ENCODE assay signal across 8 cellular contexts in the genomic region with DNA sequence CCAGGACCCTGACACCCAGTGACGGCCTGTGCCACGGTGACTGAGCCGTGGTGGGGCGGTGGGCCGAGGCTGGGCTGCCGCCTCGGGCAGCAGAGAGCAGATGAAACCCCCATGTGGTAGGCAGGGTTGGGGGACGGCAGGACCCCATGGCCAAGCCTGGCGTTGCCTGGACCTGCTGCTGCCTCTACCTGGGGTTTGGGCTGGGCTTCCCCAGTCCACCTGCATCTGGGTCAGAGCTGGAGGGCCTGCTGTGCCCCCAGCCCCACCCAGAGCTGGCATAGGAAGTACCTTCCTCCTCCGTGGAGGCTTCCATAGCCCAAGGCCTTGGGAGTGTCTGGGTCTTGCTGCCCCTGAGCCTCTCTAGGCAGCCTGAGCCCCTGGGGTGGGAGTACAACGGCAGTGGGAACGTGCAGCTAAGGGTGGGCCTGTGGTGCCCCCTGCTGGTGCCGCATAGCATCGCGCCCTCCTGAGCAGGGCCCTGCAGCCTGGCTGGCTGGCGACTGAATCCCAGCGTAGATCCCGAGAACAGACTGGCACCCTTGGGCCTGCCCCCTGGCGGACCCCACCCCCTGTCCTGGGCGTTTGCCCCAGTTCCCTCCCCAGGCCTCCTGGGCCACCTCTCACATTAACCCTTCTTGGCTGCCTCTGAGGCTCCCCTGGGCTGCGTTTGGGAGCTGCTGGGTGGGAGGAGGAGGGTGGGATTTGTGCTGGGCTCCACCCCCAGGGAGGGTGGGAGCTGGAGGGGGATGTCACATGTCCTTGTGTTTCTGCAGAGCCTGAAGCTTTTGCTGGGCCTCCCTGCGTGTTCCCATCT. TPM values are rescaled to one million over a fixed set of nuclear protein-coding genes. Genes with fewer than 3 reads are reported as not detected.
DNase-seq lines count a peak whose midpoint lies in the region; ATAC-seq and TF ChIP-seq lines count a peak whose summit lies in the region.

No MANE protein-coding gene starts in this region.

- no peak overlapping the region for H3K4me3 Mint-ChIP-seq in activated T-cell treated with anti-CD3 and anti-CD28 coated beads, Interleukin-2, amount 50 U/mL, for 72 hours
- H3K4me3 Mint-ChIP-seq in natural killer cell, result no peak overlapping the region
- no peak overlapping the region for H3K4me3 Mint-ChIP-seq in stimulated activated memory B cell treated with anti-CD40 and anti-IgM and Interleukin-4, amounts not matched to agents 10 μg/mL and 1 μg/mL and 100 μg/mL, for 72 hours

- H3K4me1 Mint-ChIP-seq in activated T-cell treated with anti-CD3 and anti-CD28 coated beads, Interleukin-2, amount 50 U/mL, for 72 hours (ENCODE audit: low read depth), result no peaks in the 10 kb centered on the region
- peaks cover 0 to 4% of the 10 kb centered on the region in 2 donors for H3K4me1 Mint-ChIP-seq in natural killer cell
- peaks cover 5% of the 10 kb centered on the region for H3K4me1 Mint-ChIP-seq in stimulated activated memory B cell treated with anti-CD40 and anti-IgM and Interleukin-4, amounts not matched to agents 10 μg/mL and 1 μg/mL and 100 μg/mL, for 72 hours

- peak; percentile 90 for DNase-seq in GM03348 (ENCODE audit: low spot score)
- DNase-seq in activated T-cell treated with anti-CD3 and anti-CD28 coated beads, Interleukin-2, amount 50 U/mL, for 72 hours, result peak; percentile 81 to 86
- DNase-seq in fibroblast of lung (ENCODE audit: low read depth in 2 of 2), result peak; percentile 58 to 83
- DNase-seq in natural killer cell, result peak; percentile 81

- peak; percentile 91 to 94 for TF ChIP-seq CTCF in fibroblast of lung (conservative IDR thresholded peaks at IDR 0.05 in 1 of 2, IDR thresholded peaks at IDR 0.05 in 1 of 2; ENCODE audit: low read depth in 1 of 2, low read length in 2 of 2)
- peak; percentile 91 for TF ChIP-seq CTCF in natural killer cell (IDR thresholded peaks at IDR 0.05)

- H3K4me1 ChIP-seq in HUES64 (ENCODE audit: insufficient read depth, low read length), result peaks cover 6% of the 10 kb centered on the region
- H3K4me1 ChIP-seq in fibroblast of lung (ENCODE audit: control insufficient read depth, extremely low read depth, insufficient read depth, low read length), result peaks cover 6% of the 10 kb centered on the region

- H4K20me1 ChIP-seq in fibroblast of lung (ENCODE audit: control insufficient read depth, extremely low read depth, insufficient read depth, low read length), result no peaks in the 10 kb centered on the region

- peak overlapping the region; percentile 10; the same call in 1 of the 2 replicates for H3K9ac ChIP-seq in HUES64 (ENCODE audit: low read depth, low read length)
- no peak overlapping the region for H3K9ac ChIP-seq in fibroblast of lung (ENCODE audit: insufficient read depth, low read length)

- H3K27ac Mint-ChIP-seq in activated T-cell treated with anti-CD3 and anti-CD28 coated beads, Interleukin-2, amount 50 U/mL, for 72 hours, result no peak overlapping the region
- no peak overlapping the region for H3K27ac Mint-ChIP-seq in natural killer cell
- H3K27ac Mint-ChIP-seq in stimulated activated memory B cell treated with anti-CD40 and anti-IgM and Interleukin-4, amounts not matched to agents 10 μg/mL and 1 μg/mL and 100 μg/mL, for 72 hours, result no peak overlapping the region

- no peaks in the 10 kb centered on the region for H3K36me3 Mint-ChIP-seq in activated T-cell treated with anti-CD3 and anti-CD28 coated beads, Interleukin-2, amount 50 U/mL, for 72 hours (ENCODE audit: insufficient read depth in 2 of 2)
- H3K36me3 Mint-ChIP-seq in natural killer cell, result no peaks in the 10 kb centered on the region
- H3K36me3 Mint-ChIP-seq in stimulated activated memory B cell treated with anti-CD40 and anti-IgM and Interleukin-4, amounts not matched to agents 10 μg/mL and 1 μg/mL and 100 μg/mL, for 72 hours, result peaks cover 10% of the 10 kb centered on the region

- intact Hi-C loops in natural killer cell (cut with micrococcal nuclease), result no loop called here

- H3K27me3 Mint-ChIP-seq in activated T-cell treated with anti-CD3 and anti-CD28 coated beads, Interleukin-2, amount 50 U/mL, for 72 hours (ENCODE audit: low read depth), result no peaks in the 10 kb centered on the region
- H3K27me3 Mint-ChIP-seq in natural killer cell (ENCODE audit: low read depth in 2 of 2), result no peaks in the 10 kb centered on the region
- no peaks in the 10 kb centered on the region for H3K27me3 Mint-ChIP-seq in stimulated activated memory B cell treated with anti-CD40 and anti-IgM and Interleukin-4, amounts not matched to agents 10 μg/mL and 1 μg/mL and 100 μg/mL, for 72 hours

- H2AFZ ChIP-seq in fibroblast of lung (ENCODE audit: low read length), result no peak overlapping the region

- H3K9me3 Mint-ChIP-seq in activated T-cell treated with anti-CD3 and anti-CD28 coated beads, Interleukin-2, amount 50 U/mL, for 72 hours, result no peaks in the 10 kb centered on the region
- no peaks in the 10 kb centered on the region for H3K9me3 Mint-ChIP-seq in natural killer cell
- H3K9me3 Mint-ChIP-seq in stimulated activated memory B cell treated with anti-CD40 and anti-IgM and Interleukin-4, amounts not matched to agents 10 μg/mL and 1 μg/mL and 100 μg/mL, for 72 hours, result no peaks in the 10 kb centered on the region

- H3K36me3 ChIP-seq in HUES64 (ENCODE audit: insufficient read depth, low read length), result peaks cover 5% of the 10 kb centered on the region; the same call in 1 of the 2 replicates
- peaks cover 10% of the 10 kb centered on the region for H3K36me3 ChIP-seq in fibroblast of lung (ENCODE audit: control insufficient read depth, insufficient read depth, low read length)

- H3K4me2 ChIP-seq in fibroblast of lung (ENCODE audit: extremely low read depth, insufficient read depth, low read length), result no peak overlapping the region

- H3K4me3 ChIP-seq in HUES64 (ENCODE audit: low read length) (peak overlapping the region; percentile 47), fibroblast of lung (replicated peaks in 1 of 4; ENCODE audit: control extremely low read depth in 1 of 4, insufficient read depth in 1 of 4, low read depth in 3 of 4, low read length in 4 of 4) (peak overlapping the region in 1 of 4 experiments; percentile 25)

- no peaks in the 10 kb centered on the region for H3K9me3 ChIP-seq in HUES64 (ENCODE audit: insufficient read depth, low read depth, low read length)
- no peaks in the 10 kb centered on the region for H3K9me3 ChIP-seq in fibroblast of lung (ENCODE audit: control insufficient read depth, insufficient read depth, low read depth, low read length)

- 38% methylated on average over 22 of the region's 22 CpGs for WGBS in HUES64

- ATAC-seq in activated T-cell treated with anti-CD3 and anti-CD28 coated beads, Interleukin-2, amount 50 U/mL, for 72 hours (replicated peaks in 1 of 2), result peak; percentile 93 to 96
- peak; percentile 94 to 100 (median 98) for ATAC-seq in natural killer cell
- peak; percentile 85 for ATAC-seq in stimulated activated memory B cell treated with anti-CD40 and anti-IgM and Interleukin-4, amounts not matched to agents 10 μg/mL and 1 μg/mL and 100 μg/mL, for 72 hours
- no peak for ATAC-seq in GM21723 (IDR thresholded peaks at IDR 0.05; ENCODE audit: unreplicated experiment)

- H3K79me2 ChIP-seq in fibroblast of lung (ENCODE audit: control insufficient read depth, insufficient read depth, low read length), result no peaks in the 10 kb centered on the region

- H3K27ac ChIP-seq in HUES64 (ENCODE audit: low read depth, low read length) (peak overlapping the region; percentile 31; the same call in 1 of the 2 replicates), fibroblast of lung (ENCODE audit: insufficient read depth, low read length) (no peak overlapping the region)

- H3K27me3 ChIP-seq in HUES64 (ENCODE audit: insufficient read depth, low read length) (no peaks in the 10 kb centered on the region), fibroblast of lung (ENCODE audit: control insufficient read depth, insufficient read depth, low read length) (no peaks in the 10 kb centered on the region)

RNA-seq across cellular contexts. Expression of gene ATP6V0C, which starts 12.6 kb away (rescaled TPM):
- polyA plus RNA-seq in HUES64 (2013, experiment 1 of 2), result 201 TPM
- 219 TPM for polyA plus RNA-seq in HUES64 (2013, experiment 2 of 2)
- 315 TPM for polyA plus RNA-seq in PFSK-1 (2012; ENCODE audit: insufficient read length, low read depth)
- total RNA-seq in activated T-cell treated with anti-CD3 and anti-CD28 coated beads, Interleukin-2, amount 50 U/mL, for 72 hours, result 10 to 100 TPM; 94.2 to 94.8 TPM
- total RNA-seq in fibroblast of lung (5.1 and 11.2 TPM in 2 replicates), natural killer cell (100 to 1,000 TPM; 183 to 242 (median 217) TPM)
- polyA plus RNA-seq in fibroblast of lung, result 43.0 and 53.9 TPM in 2 replicates
- 209 and 298 TPM in 2 replicates for polyA plus RNA-seq in fibroblast of lung (2012)
- polyA minus RNA-seq in fibroblast of lung (ENCODE audit: low replicate concordance), result 97.9 and 117 TPM in 2 replicates

RNA-seq across cellular contexts. Expression of gene AMDHD2, which starts 19.0 kb away (rescaled TPM):
- 30.3 TPM for polyA plus RNA-seq in HUES64 (2013, experiment 1 of 2)
- polyA plus RNA-seq in HUES64 (2013, experiment 2 of 2), result 19.7 TPM
- polyA plus RNA-seq in PFSK-1 (2012; ENCODE audit: insufficient read length, low read depth), result 86.8 TPM
- 10 to 100 TPM; 28.2 to 33.8 TPM for total RNA-seq in activated T-cell treated with anti-CD3 and anti-CD28 coated beads, Interleukin-2, amount 50 U/mL, for 72 hours
- 37.2 and 39.0 TPM in 2 replicates for total RNA-seq in fibroblast of lung
- 10.8 and 12.6 TPM in 2 replicates for polyA plus RNA-seq in fibroblast of lung
- polyA plus RNA-seq in fibroblast of lung (2012), result 12.9 and 20.5 TPM in 2 replicates
- 13.3 and 19.2 TPM in 2 replicates for polyA minus RNA-seq in fibroblast of lung (ENCODE audit: low replicate concordance)
- total RNA-seq in natural killer cell, result 100 to 1,000 TPM; 129 to 162 (median 144) TPM

RNA-seq across cellular contexts. Expression of gene TBC1D24, which starts 26.2 kb away (rescaled TPM):
- 4.2 TPM for polyA plus RNA-seq in HUES64 (2013, experiment 1 of 2)
- 7.0 TPM for polyA plus RNA-seq in HUES64 (2013, experiment 2 of 2)
- polyA plus RNA-seq in PFSK-1 (2012; ENCODE audit: insufficient read length, low read depth), result 10.8 TPM
- total RNA-seq in activated T-cell treated with anti-CD3 and anti-CD28 coated beads, Interleukin-2, amount 50 U/mL, for 72 hours, result 10 to 100 TPM; 13.6 to 20.4 TPM
- 8.5 and 10.9 TPM in 2 replicates for total RNA-seq in fibroblast of lung
- 6.3 and 6.7 TPM in 2 replicates for polyA plus RNA-seq in fibroblast of lung
- 7.5 and 8.3 TPM in 2 replicates for polyA plus RNA-seq in fibroblast of lung (2012)
- polyA minus RNA-seq in fibroblast of lung (ENCODE audit: low replicate concordance), result 14.7 and 21.0 TPM in 2 replicates
- total RNA-seq in natural killer cell, result 10 to 100 TPM in 2 of 3 donors, 1 to 10 TPM in 1; 7.2 to 13.0 (median 10.9) TPM

RNA-seq across cellular contexts. Expression of gene NTN3, which starts 30.0 kb away (rescaled TPM):
- polyA plus RNA-seq in HUES64 (2013, experiment 1 of 2), result 0.15 TPM
- polyA plus RNA-seq in HUES64 (2013, experiment 2 of 2), result 0.19 TPM
- polyA plus RNA-seq in PFSK-1 (2012; ENCODE audit: insufficient read length, low read depth), result not detected
- total RNA-seq in activated T-cell treated with anti-CD3 and anti-CD28 coated beads, Interleukin-2, amount 50 U/mL, for 72 hours, result not detected
- 1.3 and 2.1 TPM in 2 replicates for total RNA-seq in fibroblast of lung
- polyA plus RNA-seq in fibroblast of lung, result 0.08 TPM in 2 replicates
- 0.10 and 0.33 TPM in 2 replicates for polyA plus RNA-seq in fibroblast of lung (2012)
- 0.22 and 0.35 TPM in 2 replicates for polyA minus RNA-seq in fibroblast of lung (ENCODE audit: low replicate concordance)
- total RNA-seq in natural killer cell, result not detected

RNA-seq across cellular contexts. Expression of gene CEMP1, which starts 30.1 kb away (rescaled TPM):
- not detected for polyA plus RNA-seq in HUES64 (2013, experiment 1 of 2)
- not detected for polyA plus RNA-seq in HUES64 (2013, experiment 2 of 2)
- 9.0 TPM for polyA plus RNA-seq in PFSK-1 (2012; ENCODE audit: insufficient read length, low read depth)
- total RNA-seq in activated T-cell treated with anti-CD3 and anti-CD28 coated beads, Interleukin-2, amount 50 U/mL, for 72 hours, result under 1 TPM in 1 of 2 donors, not detected in 1; 0.30 TPM
- total RNA-seq in fibroblast of lung (not detected in 2 replicates), natural killer cell (under 1 TPM; 0.28 to 0.56 (median 0.45) TPM)
- not detected in 2 replicates for polyA plus RNA-seq in fibroblast of lung
- polyA plus RNA-seq in fibroblast of lung (2012), result 1.8 and 2.1 TPM in 2 replicates
- polyA minus RNA-seq in fibroblast of lung (ENCODE audit: low replicate concordance), result not detected in 2 replicates
